28 cellular contexts compared by ENCODE assay signal in genomic region chr20:18440403-18440802, GRCh38.
"Had no signal": no experiment of that assay in that cellular context is flagged by ENCODE, and none has a peak within 500 bp of the region (broad histone marks: within the 10 kb centered on the region; RNA-seq: fewer than 3 reads in every experiment).

No MANE protein-coding gene starts in this region.

- H3K27ac Mint-ChIP-seq: immature natural killer cell; natural killer cell; nephron progenitor cell; neural progenitor cell; stimulated activated naive CD8-positive, alpha-beta T cell treated with anti-CD3 and anti-CD28 coated beads, Interleukin-15, Interleukin-2, amounts not matched to agents 100 ng/mL and 50 ng/mL, for 24 hours; type B pancreatic cell had no signal

- H3K36me3 Mint-ChIP-seq: natural killer cell, neural progenitor cell, type B pancreatic cell had no signal

- ATAC-seq: left colon, left lung, lower lobe of right lung, natural killer cell, right lobe of liver had no signal

- H3K4me3 Mint-ChIP-seq: immature natural killer cell; naive B cell; natural killer cell; nephron progenitor cell; neural progenitor cell; stimulated activated naive CD8-positive, alpha-beta T cell treated with anti-CD3 and anti-CD28 coated beads, Interleukin-15, Interleukin-2, amounts not matched to agents 100 ng/mL and 50 ng/mL, for 24 hours; type B pancreatic cell had no signal

- H3K4me1 ChIP-seq: left lung, neural progenitor cell, parathyroid adenoma, right atrium auricular region, right lobe of liver, tibial nerve, uterus had no signal

- H3K9me3 ChIP-seq: left lung, lower lobe of right lung, neutrophil, right atrium auricular region, right lobe of liver, uterus had no signal

- H3K27me3 Mint-ChIP-seq: naive B cell; stimulated activated naive CD8-positive, alpha-beta T cell treated with anti-CD3 and anti-CD28 coated beads, Interleukin-15, Interleukin-2, amounts not matched to agents 100 ng/mL and 50 ng/mL, for 24 hours; type B pancreatic cell had no signal

- H3K4me1 Mint-ChIP-seq: nephron progenitor cell, neural progenitor cell had no signal

- H3K36me3 ChIP-seq: left lung, lower lobe of right lung, neural progenitor cell, neutrophil, right atrium auricular region, right lobe of liver, uterus had no signal

- H3K4me3 ChIP-seq: left lung, lower lobe of right lung, neural progenitor cell, right atrium auricular region, right lobe of liver, smooth muscle cell, tibial nerve, uterus had no signal

- DNase-seq: hypothalamus; immature natural killer cell; kidney; left colon; left lung; lower lobe of right lung; mammary epithelial cell; mesenchymal stem cell; naive B cell; natural killer cell; nephron progenitor cell; occipital lobe; right lobe of liver; stimulated activated CD4-positive, alpha-beta T cell treated with anti-CD3 and anti-CD28 coated beads, Interleukin-12 subunit alpha, Interleukin-12 subunit beta, amount 100 ng/mL, for 4 hours; stimulated activated CD4-positive, alpha-beta T cell treated with anti-CD3 and anti-CD28 coated beads, Interleukin-15, amount 100 ng/mL, for 24 hours; stimulated activated CD4-positive, alpha-beta T cell treated with anti-CD3 and anti-CD28 coated beads, Interleukin-2, amount 100 ng/mL, for 24 hours; stimulated activated CD4-positive, alpha-beta T cell treated with anti-CD3 and anti-CD28 coated beads, Interleukin-4, amount 100 ng/mL, for 1 hour; stimulated activated naive CD4-positive, alpha-beta T cell; substantia nigra; uterus had no signal
